Comparison of ENCODE assay signal across 12 cellular contexts in the genomic region with DNA sequence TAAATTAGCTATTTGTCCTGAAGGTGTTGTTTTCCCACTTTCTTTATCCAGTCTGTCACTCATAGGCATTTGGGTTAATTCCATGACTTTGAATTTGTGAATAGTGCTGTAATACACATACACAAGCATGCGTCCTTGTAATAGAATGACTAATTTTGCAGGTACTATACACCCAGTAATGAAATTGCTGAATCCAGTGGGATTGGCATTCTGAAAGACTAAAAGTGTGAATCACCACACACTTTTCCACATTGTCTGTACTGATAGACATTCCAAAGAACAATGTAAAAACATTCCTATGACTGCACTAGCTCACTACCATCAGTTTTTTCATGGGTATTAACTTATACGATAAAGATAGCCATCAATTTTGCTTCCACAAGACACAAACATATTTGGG. TPM values are rescaled to one million over a fixed set of nuclear protein-coding genes. Genes with fewer than 3 reads are reported as not detected.
"Had no signal": no experiment of that assay in that cellular context is flagged by ENCODE, and none has a peak within 500 bp of the region (broad histone marks: within the 10 kb centered on the region; RNA-seq: fewer than 3 reads in every experiment).

No MANE protein-coding gene starts in this region.

RNA-seq across cellular contexts. Expression of gene CDY2A, which starts 27.3 kb away (rescaled TPM):
- total RNA-seq: OCI-LY7, PC-3, PC-9, Peyer's patch, Right ventricle myocardium inferior, Right ventricle myocardium superior, RPMI7951, SJCRH30, SJSA1, SK-MEL-5, T-cell had no signal
- polyA plus RNA-seq: SK-N-SH had no signal
